Comparison of ENCODE assay signal across 17 cellular contexts in genomic region chr6:105566503-105566902, GRCh38.
DNase-seq lines count a peak whose midpoint lies in the region; FAIRE-seq and TF ChIP-seq lines count a peak whose summit lies in the region.
"Had no signal": no experiment of that assay in that cellular context is flagged by ENCODE, and none has a peak within 500 bp of the region (broad histone marks: within the 10 kb centered on the region; RNA-seq: fewer than 3 reads in every experiment).

No MANE protein-coding gene starts in this region.

- no peaks in the 10 kb centered on the region for H3K79me2 ChIP-seq in smooth muscle cell (ENCODE audit: low read depth)

- FAIRE-seq in GM19239 (lab: Jason Lieb, UNC) (peak; percentile 40), D721Med (lab: Jason Lieb, UNC) (no peak)
- FAIRE-seq: GM12878, H1, HepG2 had no signal

- TF ChIP-seq CTCF in astrocyte of the spinal cord (IDR thresholded peaks at IDR 0.05; ENCODE audit: low read depth, low read length) (no peak), smooth muscle cell (IDR thresholded peaks at IDR 0.05; ENCODE audit: borderline replicate concordance, insufficient read depth, poor library complexity, severe bottlenecking) (no peak), D721Med (IDR thresholded peaks at IDR 0.05; ENCODE audit: insufficient read depth, missing control alignments) (no peak)

- no peak overlapping the region for H3K9ac ChIP-seq in smooth muscle cell (ENCODE audit: low read depth)

- in situ Hi-C loops in astrocyte of the spinal cord (cut with HindIII; ENCODE audit: low sequenced_read_pairs): no loop called here

- no peak overlapping the region for H3K4me2 ChIP-seq in smooth muscle cell

- H3K4me3 ChIP-seq in astrocyte of the spinal cord (ENCODE audit: low read depth, low read length) (no peak overlapping the region), smooth muscle cell (no peak overlapping the region)
- H3K4me3 ChIP-seq: GM12878 had no signal

- H3F3A ChIP-seq in smooth muscle cell (ENCODE audit: low read depth): peaks cover under 1% of the 10 kb centered on the region

- no peaks in the 10 kb centered on the region for H3K4me1 ChIP-seq in smooth muscle cell (ENCODE audit: low read depth)

- intact Hi-C loops in head of caudate nucleus (cut with DNase I): no loop called here

- H3K9me3 ChIP-seq in smooth muscle cell (replicated peaks; ENCODE audit: low read depth): no peaks in the 10 kb centered on the region

- H2AFZ ChIP-seq in smooth muscle cell (ENCODE audit: low read depth): no peak overlapping the region

- no peaks in the 10 kb centered on the region for H4K20me1 ChIP-seq in smooth muscle cell (ENCODE audit: low read depth)

- H3K27ac ChIP-seq in smooth muscle cell (ENCODE audit: low read depth): peak overlapping the region; percentile 1

- H3K36me3 ChIP-seq in smooth muscle cell (ENCODE audit: low read depth): no peaks in the 10 kb centered on the region

- DNase-seq in GM19239 (ENCODE audit: insufficient read length, low spot score) (no peak), astrocyte of the spinal cord (ENCODE audit: low read depth, low spot score) (peak; percentile 30), foreskin melanocyte (peak; percentile 36), smooth muscle cell (lab: John Stamatoyannopoulos, UW; ENCODE audit: unreplicated experiment) (no peak), D721Med (ENCODE audit: insufficient read length, low spot score) (no peak), head of caudate nucleus (no peak), NCI-H2029 (lab: John Stamatoyannopoulos, UW) (no peak)
- DNase-seq: ACHN; C1 segment of cervical spinal cord; Calu3; CD4-positive, alpha-beta T cell; DMS79; HCEC 1CT; HFFc6 had no signal

- no peaks in the 10 kb centered on the region for H3K27me3 ChIP-seq in smooth muscle cell (ENCODE audit: low read depth)

- 61% methylated on average over 6 of the region's 6 CpGs for WGBS in smooth muscle cell (ENCODE audit: low lambda C conversion rate)

Comparison
In these comparisons a context has a peak if more than half of its experiments do, and no peak if none do; other contexts are left out.
1. DNase-seq: peak in astrocyte of the spinal cord (single experiment) and foreskin melanocyte (single experiment); none in GM19239 (single experiment), smooth muscle cell (single experiment), D721Med (single experiment), head of caudate nucleus (0 of 42) and NCI-H2029 (single experiment).